In genomic region chr9:122151267-122151828, GRCh38 we compare ENCODE assay signal across 18 cellular contexts. TPM values are rescaled to one million over a fixed set of nuclear protein-coding genes. Genes with fewer than 3 reads are reported as not detected.
"Had no signal": no experiment of that assay in that cellular context is flagged by ENCODE, and none has a peak within 500 bp of the region (broad histone marks: within the 10 kb centered on the region; RNA-seq: fewer than 3 reads in every experiment).

No MANE protein-coding gene starts in this region.

- DNase-seq: activated CD4-positive, alpha-beta T cell treated with anti-CD3 and anti-CD28 coated beads, Interleukin-2, amount 10 ng/mL, durations not matched to agents 24 days and 14 days; activated CD4-positive, CD25-positive, alpha-beta regulatory T cell; activated CD8-positive, alpha-beta memory T cell treated with anti-CD3 and anti-CD28 coated beads, Interleukin-2, amount 50 U/mL, for 4 hours; activated CD8-positive, alpha-beta T cell treated with anti-CD3 and anti-CD28 coated beads, Interleukin-2, amount 10 ng/mL, durations not matched to agents 7 days and 5 days; activated gamma-delta T cell treated with Interleukin-2 at 50 U/mL for 16 hours; activated naive CD8-positive, alpha-beta T cell treated with anti-CD3 and anti-CD28 coated beads, Interleukin-2, amount 10 ng/mL, durations not matched to agents 7 days and 5 days; esophagus squamous epithelium; foreskin fibroblast; islet precursor cell; mammary epithelial cell; naive B cell; ovary; small intestine; stimulated activated naive CD8-positive, alpha-beta T cell treated with anti-CD3 and anti-CD28 coated beads, Interleukin-15, Interleukin-2, amounts not matched to agents 100 U/mL and 50 U/mL, for 24 hours had no signal

- H3K4me3 ChIP-seq: coronary artery, esophagus squamous epithelium, neural progenitor cell, ovary, suprapubic skin had no signal

- H3K27me3 ChIP-seq: esophagus squamous epithelium, neural progenitor cell, ovary, suprapubic skin had no signal

- ATAC-seq: activated CD8-positive, alpha-beta T cell treated with anti-CD3 and anti-CD28 coated beads, Interleukin-2, amount 10 ng/mL, durations not matched to agents 7 days and 5 days; stimulated activated naive CD8-positive, alpha-beta T cell treated with anti-CD3 and anti-CD28 coated beads, Interleukin-15, Interleukin-2, amounts not matched to agents 100 U/mL and 50 U/mL, for 24 hours had no signal

- H3K27ac ChIP-seq: coronary artery, esophagus squamous epithelium, neural progenitor cell, ovary, suprapubic skin had no signal

- H3K9me3 ChIP-seq: esophagus squamous epithelium, ovary, suprapubic skin had no signal

- H3K4me1 ChIP-seq: neural progenitor cell had no signal

- H3K36me3 ChIP-seq: neural progenitor cell, ovary had no signal

RNA-seq across cellular contexts. Expression of gene MORN5, which starts 8.4 kb away (rescaled TPM):
- total RNA-seq: activated CD4-positive, alpha-beta T cell treated with anti-CD3 and anti-CD28 coated beads, Interleukin-2, amount 10 ng/mL, durations not matched to agents 24 days and 14 days; activated CD8-positive, alpha-beta T cell treated with anti-CD3 and anti-CD28 coated beads, Interleukin-2, amount 10 ng/mL, durations not matched to agents 7 days and 5 days; activated naive CD8-positive, alpha-beta T cell treated with anti-CD3 and anti-CD28 coated beads, Interleukin-2, amount 10 ng/mL, durations not matched to agents 7 days and 5 days; esophagus squamous epithelium; mammary epithelial cell; mononuclear cell; suprapubic skin had no signal
- polyA plus RNA-seq: mammary epithelial cell, small intestine had no signal
